In genomic region chr5:62305358-62305714, GRCh38 we compare ENCODE assay signal across 8 cellular contexts. TPM values are rescaled to one million over a fixed set of nuclear protein-coding genes. Genes with fewer than 3 reads are reported as not detected.
DNase-seq lines count a peak whose midpoint lies in the region; ATAC-seq and TF ChIP-seq lines count a peak whose summit lies in the region.

No MANE protein-coding gene starts in this region.

- peaks cover 26% of the 10 kb centered on the region for H4K20me1 ChIP-seq in GM23338 (replicated peaks; ENCODE audit: insufficient read depth)
- no peaks in the 10 kb centered on the region for H4K20me1 ChIP-seq in fibroblast of lung (ENCODE audit: control insufficient read depth, extremely low read depth, insufficient read depth, low read length)

- H2AFZ ChIP-seq in GM23338: peak overlapping the region; percentile 86
- H2AFZ ChIP-seq in fibroblast of lung (ENCODE audit: low read length): peak overlapping the region; percentile 83

- H3K27me3 ChIP-seq in GM23338 (ENCODE audit: insufficient read depth) (no peaks in the 10 kb centered on the region), fibroblast of lung (ENCODE audit: control insufficient read depth, insufficient read depth, low read length) (no peaks in the 10 kb centered on the region)

- no peaks in the 10 kb centered on the region for H3K9me2 ChIP-seq in GM23338 (ENCODE audit: insufficient read depth)

- H3K9me3 Mint-ChIP-seq in GM23338: 0 out of 3 replicates have a peak, but pooled peaks cover 3% of the 10 kb centered on the region

- H3K9ac ChIP-seq in SK-N-MC (ENCODE audit: insufficient read length) (peak overlapping the region; percentile 60), fibroblast of lung (ENCODE audit: insufficient read depth, low read length) (no peak overlapping the region)

- H3F3A ChIP-seq in GM23338 (replicated peaks; ENCODE audit: low read depth): peaks cover 7% of the 10 kb centered on the region

- H3K79me2 ChIP-seq in GM23338 (replicated peaks; ENCODE audit: insufficient read depth) (peaks cover 36% of the 10 kb centered on the region), fibroblast of lung (ENCODE audit: control insufficient read depth, insufficient read depth, low read length) (peaks cover 41% of the 10 kb centered on the region)

- peaks cover 8% of the 10 kb centered on the region for H3K27me3 Mint-ChIP-seq in GM23338 (ENCODE audit: insufficient read depth, low read depth, poor library complexity)

- 0 out of 2 replicates have a peak overlapping the region, but pooled peaks have one; percentile 36 for H3K27ac Mint-ChIP-seq in GM23338

- TF ChIP-seq CTCF in GM23338 (conservative IDR thresholded peaks at IDR 0.05; ENCODE audit: low read depth in 2 of 2): no peak
- no peak for TF ChIP-seq CTCF in fibroblast of lung (conservative IDR thresholded peaks at IDR 0.05 in 1 of 2, IDR thresholded peaks at IDR 0.05 in 1 of 2; ENCODE audit: low read depth in 1 of 2, low read length in 2 of 2)

- H3K36me3 ChIP-seq in GM23338 (ENCODE audit: insufficient read depth) (no peaks in the 10 kb centered on the region), SK-N-MC (ENCODE audit: insufficient read depth, low read length) (peaks cover 14% of the 10 kb centered on the region), fibroblast of lung (ENCODE audit: control insufficient read depth, insufficient read depth, low read length) (no peaks in the 10 kb centered on the region)

- DNase-seq in GM23338 (ENCODE audit: low spot score) (no peak), SK-N-MC (ENCODE audit: low read depth, low spot score) (no peak), fibroblast of lung (ENCODE audit: low read depth in 2 of 2) (no peak), skeletal muscle cell (ENCODE audit: low read depth) (no peak), NOMO-1 (lab: John Stamatoyannopoulos, UW; ENCODE audit: unreplicated experiment in 2 of 2) (no peak)
- DNase-seq in NK-92 treated with Interleukin-12 subunit alpha and Interleukin-12 subunit beta, amount 100 ng/mL, for 24 hours (lab: John Stamatoyannopoulos, UW): no peak

- H3K4me2 ChIP-seq in GM23338 (peak overlapping the region; percentile 84), fibroblast of lung (ENCODE audit: extremely low read depth, insufficient read depth, low read length) (peak overlapping the region; percentile 90)

- no peak for ATAC-seq in GM23338
- ATAC-seq in HG03095 (IDR thresholded peaks at IDR 0.05; ENCODE audit: unreplicated experiment): no peak
- no peak for ATAC-seq in HG02852 (IDR thresholded peaks at IDR 0.05; ENCODE audit: unreplicated experiment)

- no peaks in the 10 kb centered on the region for H3K9me3 ChIP-seq in SK-N-MC (ENCODE audit: low read depth, low read length)
- H3K9me3 ChIP-seq in fibroblast of lung (ENCODE audit: control insufficient read depth, insufficient read depth, low read depth, low read length): no peaks in the 10 kb centered on the region

- H3K36me3 Mint-ChIP-seq in GM23338 (ENCODE audit: low read depth): peaks cover 19% of the 10 kb centered on the region

- peak overlapping the region; percentile 70 for H3K4me3 Mint-ChIP-seq in GM23338

- peak overlapping the region; percentile 50; the same call in 1 of the 2 replicates for H3K27ac ChIP-seq in GM23338 (ENCODE audit: low read depth)
- peak overlapping the region; percentile 84 for H3K27ac ChIP-seq in SK-N-MC
- peak overlapping the region; percentile 55 for H3K27ac ChIP-seq in fibroblast of lung (ENCODE audit: insufficient read depth, low read length)

- H3K4me1 Mint-ChIP-seq in GM23338: peaks cover 32% of the 10 kb centered on the region

- peaks cover 14% of the 10 kb centered on the region for H3K4me1 ChIP-seq in GM23338 (ENCODE audit: insufficient read depth)
- H3K4me1 ChIP-seq in fibroblast of lung (ENCODE audit: control insufficient read depth, extremely low read depth, insufficient read depth, low read length): peaks cover 4% of the 10 kb centered on the region

- H3K4me3 ChIP-seq in GM23338 (peak overlapping the region; percentile 77), SK-N-MC (peak overlapping the region; percentile 97), fibroblast of lung (replicated peaks in 1 of 4; ENCODE audit: control extremely low read depth in 1 of 4, insufficient read depth in 1 of 4, low read depth in 3 of 4, low read length in 4 of 4) (peak overlapping the region in 3 of 4 experiments; percentile 23 to 90 (median 70)), skeletal muscle cell (ENCODE audit: low read depth, low read length) (peak overlapping the region; percentile 91)

TF ChIP-seq in GM23338, 12 proteins besides CTCF, POLR2A, EP300 and RAD21 (continues in another document):
- no peak for TF ChIP-seq REST (IDR thresholded peaks at IDR 0.05; ENCODE audit: unreplicated experiment)
- no peak for TF ChIP-seq STAT1 (IDR thresholded peaks at IDR 0.05; ENCODE audit: unreplicated experiment)
- no peak for TF ChIP-seq NANOG (IDR thresholded peaks at IDR 0.05; ENCODE audit: borderline replicate concordance)
- TF ChIP-seq POLR2AphosphoS5 (IDR thresholded peaks at IDR 0.05; ENCODE audit: low read depth): no peak
- TF ChIP-seq CREB1 (CRISPR knock-in tag; IDR thresholded peaks at IDR 0.05; ENCODE audit: low read depth): no peak
- no peak for TF ChIP-seq EZH2phosphoT487 (IDR thresholded peaks at IDR 0.05; ENCODE audit: unreplicated experiment)
- TF ChIP-seq ETS1 (IDR thresholded peaks at IDR 0.05): no peak
- TF ChIP-seq ZNF331 (CRISPR knock-in tag; IDR thresholded peaks at IDR 0.05; ENCODE audit: low read depth): no peak

RNA-seq across cellular contexts. Expression of gene KIF2A, which starts 0.7 kb away (rescaled TPM):
- total RNA-seq in GM23338 (2014; rRNA removed; shearing (Covaris generic)): 99.1 and 120 TPM in 2 replicates
- 98.7 and 122 TPM in 2 replicates for polyA plus RNA-seq in GM23338 (2016; fragmentation: Nextera tagmentation; extraction: Ambion mirVana)
- 50.1 and 59.3 TPM in 2 replicates for total RNA-seq in fibroblast of lung
- 43.7 and 53.7 TPM in 2 replicates for polyA plus RNA-seq in fibroblast of lung
- 29.9 and 31.4 TPM in 2 replicates for polyA plus RNA-seq in fibroblast of lung (2012)
- 4.0 and 10.1 TPM in 2 replicates for polyA minus RNA-seq in fibroblast of lung (ENCODE audit: low replicate concordance)
